ENCODE assay signal across 8 cellular contexts in genomic region chr5:149731617-149732400, GRCh38. TPM values are rescaled to one million over a fixed set of nuclear protein-coding genes. Genes with fewer than 3 reads are reported as not detected.
A peak's percentile ranks its signal among the peaks of the same experiment; 100 is the strongest.
DNase-seq lines count a peak whose midpoint lies in the region; ATAC-seq, FAIRE-seq and TF ChIP-seq lines count a peak whose summit lies in the region.

No MANE protein-coding gene starts in this region.

- TF ChIP-seq CTCF in WERI-Rb-1 (IDR thresholded peaks at IDR 0.05; ENCODE audit: low read depth, low read length): 0 out of 2 replicates have a peak, but pooled peaks have one; percentile 6
- no peak for TF ChIP-seq CTCF in bronchial epithelial cell (IDR thresholded peaks at IDR 0.05; ENCODE audit: insufficient read depth, low read length, severe bottlenecking)

- FAIRE-seq in bronchial epithelial cell (lab: Jason Lieb, UNC): no peak

- H3K27ac ChIP-seq in WERI-Rb-1: no peak overlapping the region

- no peak for ATAC-seq in HG03469 (IDR thresholded peaks at IDR 0.05; ENCODE audit: unreplicated experiment)

- H3K4me3 ChIP-seq in H7 (ENCODE audit: insufficient read depth, low read depth, low read length) (peak overlapping the region; percentile 95), MG63 (peak overlapping the region; percentile 88), WERI-Rb-1 (ENCODE audit: low read depth, low read length) (peak overlapping the region; percentile 71), bronchial epithelial cell (ENCODE audit: low read depth, low read length) (peak overlapping the region; percentile 75)

- DNase-seq in G401 (ENCODE audit: low spot score) (peak; percentile 77), H7 (peak; percentile 92), MG63 (peak; percentile 86), WERI-Rb-1 (peak; percentile 83), bronchial epithelial cell (ENCODE audit: low read depth) (peak; percentile 74), inferior parietal cortex (ENCODE audit: extremely low spot score) (peak; percentile 36), smooth muscle cell of the brain vasculature (ENCODE audit: low read depth, low spot score) (peak; percentile 72)

- in situ Hi-C loops in G401 (cut with HindIII; ENCODE audit: low sequenced_read_pairs): no loop called here

- no peaks in the 10 kb centered on the region for H3K9me3 ChIP-seq in MG63
- no peaks in the 10 kb centered on the region for H3K9me3 ChIP-seq in WERI-Rb-1 (ENCODE audit: severe bottlenecking)

- H3K36me3 ChIP-seq in H7 (replicated peaks; ENCODE audit: control insufficient read depth, insufficient read depth, low read length) (no peaks in the 10 kb centered on the region), MG63 (no peaks in the 10 kb centered on the region), WERI-Rb-1 (no peaks in the 10 kb centered on the region), bronchial epithelial cell (ENCODE audit: control insufficient read depth, insufficient read depth, low read length) (no peaks in the 10 kb centered on the region)

- H3K27me3 ChIP-seq in H7 (ENCODE audit: control insufficient read depth, insufficient read depth, low read length) (peaks cover 6% of the 10 kb centered on the region; the same call in 1 of the 2 replicates), MG63 (no peaks in the 10 kb centered on the region), WERI-Rb-1 (ENCODE audit: insufficient read depth, low read depth, severe bottlenecking) (peaks cover 18% of the 10 kb centered on the region), bronchial epithelial cell (ENCODE audit: control insufficient read depth, insufficient read depth, low read length) (no peaks in the 10 kb centered on the region)

RNA-seq across cellular contexts. Expression of gene PPARGC1B, which starts 1.7 kb away (rescaled TPM):
- 1.2 and 2.4 TPM in 2 replicates for total RNA-seq in G401 (2014; rRNA removed; shearing (Covaris generic))
- total RNA-seq in H7 (2014; rRNA removed; shearing (Covaris generic)): 5.8 and 6.1 TPM in 2 replicates
- 0.59 and 1.2 TPM in 2 replicates for total RNA-seq in MG63 (2014; rRNA removed; shearing (Covaris generic); ENCODE audit: low replicate concordance)
- 1.8 and 2.0 TPM in 2 replicates for total RNA-seq in bronchial epithelial cell

Comparison
In these comparisons a context has a peak if more than half of its experiments do, and no peak if none do; other contexts are left out.
1. DNase-seq: peak in every context shown above with its lines; median percentile 92 in H7; 86 in MG63; 83 in WERI-Rb-1; 77 in G401; 74 in bronchial epithelial cell; 72 in smooth muscle cell of the brain vasculature; 36 in inferior parietal cortex.